1 cellular context compared by ENCODE assay signal in genomic region chr14:64704743-64705405, GRCh38.
TF ChIP-seq lines count a peak whose summit lies in the region.

No MANE protein-coding gene starts in this region.

TF ChIP-seq in HepG2, 621 proteins besides CTCF, POLR2A, EP300 and RAD21 (continued from another document and continues in another):
- TF ChIP-seq ZNF407 (CRISPR knock-in tag; IDR thresholded peaks at IDR 0.05; ENCODE audit: not compliant biosample characterization) = no peak
- no peak for TF ChIP-seq ZNF597 (CRISPR knock-in tag; IDR thresholded peaks at IDR 0.05)
- TF ChIP-seq NR2F6 (IDR thresholded peaks at IDR 0.05) = no peak
- no peak for TF ChIP-seq NR2F6 (CRISPR knock-in tag; IDR thresholded peaks at IDR 0.05)
- no peak for TF ChIP-seq ETV6 (CRISPR knock-in tag; conservative IDR thresholded peaks at IDR 0.05)
- no peak for TF ChIP-seq RFXANK (CRISPR knock-in tag; IDR thresholded peaks at IDR 0.05)
- no peak for TF ChIP-seq ZNF768 (CRISPR knock-in tag; IDR thresholded peaks at IDR 0.05)
- TF ChIP-seq CCDC6 (CRISPR knock-in tag; IDR thresholded peaks at IDR 0.05) = peak; percentile 48; the same call in 1 of the 2 replicates
- no peak for TF ChIP-seq TRAFD1 (CRISPR knock-in tag; IDR thresholded peaks at IDR 0.05; ENCODE audit: borderline replicate concordance)
- no peak for TF ChIP-seq ZZZ3 (CRISPR knock-in tag; IDR thresholded peaks at IDR 0.05; ENCODE audit: borderline replicate concordance)
- 0 out of 2 replicates have a peak, but pooled peaks have one; percentile 9 for TF ChIP-seq SMAD9 (CRISPR knock-in tag; IDR thresholded peaks at IDR 0.05)
- TF ChIP-seq ZNF362 (CRISPR knock-in tag; IDR thresholded peaks at IDR 0.05; ENCODE audit: borderline replicate concordance) = no peak
- TF ChIP-seq THYN1 (CRISPR knock-in tag; IDR thresholded peaks at IDR 0.05; ENCODE audit: borderline replicate concordance, low read depth) = no peak
- no peak for TF ChIP-seq SNAPC4 (CRISPR knock-in tag; IDR thresholded peaks at IDR 0.05)
- 0 out of 2 replicates have a peak, but pooled peaks have one; percentile 26 for TF ChIP-seq ZNF251 (CRISPR knock-in tag; IDR thresholded peaks at IDR 0.05)
- TF ChIP-seq ZNF253 (CRISPR knock-in tag; IDR thresholded peaks at IDR 0.05; ENCODE audit: borderline replicate concordance) = no peak
- TF ChIP-seq IKZF5 (CRISPR knock-in tag; IDR thresholded peaks at IDR 0.05) = no peak
- no peak for TF ChIP-seq PRMT3 (CRISPR knock-in tag; IDR thresholded peaks at IDR 0.05; ENCODE audit: borderline replicate concordance, low read depth)
- no peak for TF ChIP-seq MLXIP (CRISPR knock-in tag; IDR thresholded peaks at IDR 0.05; ENCODE audit: borderline replicate concordance)
- TF ChIP-seq TEAD2 (CRISPR knock-in tag; IDR thresholded peaks at IDR 0.05) = no peak
- TF ChIP-seq NFE2L1 (CRISPR knock-in tag; IDR thresholded peaks at IDR 0.05; ENCODE audit: borderline replicate concordance) = no peak
- TF ChIP-seq HINFP (CRISPR knock-in tag; IDR thresholded peaks at IDR 0.05; ENCODE audit: low read depth) = no peak
- no peak for TF ChIP-seq ZBTB2 (CRISPR knock-in tag; IDR thresholded peaks at IDR 0.05; ENCODE audit: low read depth)
- TF ChIP-seq KMT2A (CRISPR knock-in tag; IDR thresholded peaks at IDR 0.05) = no peak
- TF ChIP-seq RBM39 (IDR thresholded peaks at IDR 0.05; ENCODE audit: low read depth, low read length, poor library complexity, severe bottlenecking) = peak; percentile 12
- TF ChIP-seq FIP1L1 (IDR thresholded peaks at IDR 0.05; ENCODE audit: borderline replicate concordance, insufficient read depth, low read depth, low read length) = no peak
- no peak for TF ChIP-seq KAT8 (CRISPR knock-in tag; IDR thresholded peaks at IDR 0.05)
- TF ChIP-seq PRPF4 (IDR thresholded peaks at IDR 0.05; ENCODE audit: low read depth, low read length, poor library complexity, severe bottlenecking) = no peak
- no peak for TF ChIP-seq DNMT1 (CRISPR knock-in tag; IDR thresholded peaks at IDR 0.05)
- TF ChIP-seq NRL (CRISPR knock-in tag; IDR thresholded peaks at IDR 0.05; ENCODE audit: borderline replicate concordance) = no peak
